Comparison of ENCODE assay signal across 1 cellular context in the genomic region with DNA sequence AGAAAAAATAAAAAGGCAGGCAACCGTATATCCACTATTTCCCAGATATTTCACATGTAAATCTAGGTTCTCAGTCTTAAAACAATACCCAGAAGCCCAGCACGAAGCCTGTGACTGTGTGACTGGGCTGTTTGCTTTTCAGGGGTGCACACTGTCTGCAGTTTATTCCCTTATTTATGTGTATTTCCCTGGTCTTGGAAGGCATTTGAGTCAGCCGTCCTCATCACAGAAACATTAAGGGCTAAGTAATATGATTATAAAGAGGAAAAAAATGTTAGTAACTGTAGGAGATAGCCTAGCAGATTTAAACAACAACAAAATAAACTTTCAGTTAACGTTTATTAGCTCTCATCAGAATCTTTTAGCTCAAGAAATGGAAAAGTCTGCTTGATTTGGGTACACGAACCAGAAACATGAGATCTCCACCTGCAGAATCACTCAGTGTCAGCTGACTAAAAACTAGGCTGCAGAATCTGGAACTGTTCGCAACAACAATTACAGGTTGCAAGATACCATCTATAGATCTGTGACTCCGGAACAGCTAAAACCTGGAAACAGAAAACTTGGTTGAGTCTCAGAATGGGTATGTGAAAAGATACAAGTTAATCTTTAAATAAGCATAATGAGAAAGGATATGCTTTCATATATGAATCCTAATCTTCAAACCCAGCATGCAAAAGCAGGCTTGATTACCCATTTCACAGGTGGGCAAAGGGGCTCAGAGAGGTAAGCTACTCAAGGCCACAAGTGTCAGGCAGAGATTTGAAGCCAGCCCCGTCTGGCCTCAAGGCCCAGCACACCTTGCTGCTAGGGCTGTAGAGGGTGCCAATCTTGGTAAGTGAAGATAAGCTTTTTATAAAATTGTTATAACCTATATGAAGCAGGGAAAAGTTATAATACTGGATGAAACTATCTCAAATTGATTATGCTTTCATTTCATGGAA.
TF ChIP-seq lines count a peak whose summit lies in the region.

No MANE protein-coding gene starts in this region.

TF ChIP-seq in endothelial cell of umbilical vein, 7 proteins besides CTCF, POLR2A, EP300 and RAD21:
- TF ChIP-seq FOS (IDR thresholded peaks at IDR 0.05; ENCODE audit: borderline replicate concordance, insufficient read depth, low read length) (no peak), EZH2 (IDR thresholded peaks at IDR 0.05; ENCODE audit: borderline replicate concordance, low read depth, low read length, severe bottlenecking) (no peak), GATA2 (IDR thresholded peaks at IDR 0.05; ENCODE audit: insufficient read depth, insufficient read length, low read depth, low read length) (no peak), JUN (IDR thresholded peaks at IDR 0.05; ENCODE audit: borderline replicate concordance, insufficient read depth, insufficient read length, low read depth) (no peak), MYC (IDR thresholded peaks at IDR 0.05; ENCODE audit: low read depth, low read length) (no peak)
- TF ChIP-seq, protein P1, sequence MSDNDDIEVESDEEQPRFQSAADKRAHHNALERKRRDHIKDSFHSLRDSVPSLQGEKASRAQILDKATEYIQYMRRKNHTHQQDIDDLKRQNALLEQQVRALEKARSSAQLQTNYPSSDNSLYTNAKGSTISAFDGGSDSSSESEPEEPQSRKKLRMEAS (IDR thresholded peaks at IDR 0.05; ENCODE audit: insufficient read depth, insufficient read length): no peak
